Comparison of ENCODE assay signal across 24 cellular contexts in genomic region chr9:134540441-134541372, GRCh38.
"Had no signal": no experiment of that assay in that cellular context is flagged by ENCODE, and none has a peak within 500 bp of the region (broad histone marks: within the 10 kb centered on the region; RNA-seq: fewer than 3 reads in every experiment).

No MANE protein-coding gene starts in this region.

- H3K9me3 ChIP-seq: adrenal gland, MG63 had no signal

- H3K27me3 ChIP-seq: adrenal gland, MG63 had no signal

- H3K4me3 ChIP-seq: adrenal gland, MG63 had no signal

- H3K4me1 ChIP-seq: adrenal gland had no signal

- H3K4me3 Mint-ChIP-seq: activated CD8-positive, alpha-beta T cell treated with anti-CD3 and anti-CD28 coated beads, Interleukin-2, amount 10 ng/mL, durations not matched to agents 7 days and 5 days; activated naive CD8-positive, alpha-beta T cell treated with anti-CD3 and anti-CD28 coated beads, Interleukin-2, amount 10 ng/mL, durations not matched to agents 7 days and 5 days; T-helper 1 cell treated with Interleukin-12 subunit alpha and Interleukin-12 subunit beta and Interleukin-4 antibody, amounts not matched to agents 30 μg/mL and 1 μg/mL, for 36 hours had no signal

- H3K36me3 Mint-ChIP-seq: activated naive CD8-positive, alpha-beta T cell treated with anti-CD3 and anti-CD28 coated beads, Interleukin-2, amount 10 ng/mL, durations not matched to agents 7 days and 5 days had no signal

- DNase-seq: activated CD4-positive, alpha-beta T cell treated with anti-CD3 and anti-CD28 coated beads for 4 hours; activated CD4-positive, alpha-beta T cell treated with anti-CD3 and anti-CD28 coated beads, Interleukin-2, amount 50 U/mL, for 4 hours; activated CD8-positive, alpha-beta memory T cell treated with anti-CD3 and anti-CD28 coated beads, Interleukin-2, amount 50 U/mL, for 48 hours; activated CD8-positive, alpha-beta T cell treated with anti-CD3 and anti-CD28 coated beads, Interleukin-2, amount 10 ng/mL, durations not matched to agents 7 days and 5 days; activated naive CD4-positive, alpha-beta T cell treated with anti-CD3 and anti-CD28 coated beads, Interleukin-2, amount 50 U/mL, for 16 hours; activated naive CD8-positive, alpha-beta T cell treated with anti-CD3 and anti-CD28 coated beads, Interleukin-2, amount 10 ng/mL, durations not matched to agents 7 days and 5 days; activated T-cell treated with anti-CD3 and anti-CD28 coated beads, Interleukin-2, amount 50 U/mL, for 1 hour; adrenal gland; anterior cingulate cortex; MG63; MV-4-11; NCI-H1092 treated with DMSO at 0.1 percent for 48 hours; NCI-H1417 treated with DMSO at 0.1 percent for 48 hours; NCI-H1694; NCI-H2029; NCI-H2107; NCI-H2171 treated with DMSO at 0.1 percent for 48 hours; NCI-H226; NCI-H526 treated with DMSO at 0.1 percent for 48 hours; NCI-H82; RPMI8226; SHP77 had no signal

- H3K27ac ChIP-seq: adrenal gland had no signal

- H3K36me3 ChIP-seq: adrenal gland, MG63 had no signal

- H3K27ac Mint-ChIP-seq: activated CD8-positive, alpha-beta T cell treated with anti-CD3 and anti-CD28 coated beads, Interleukin-2, amount 10 ng/mL, durations not matched to agents 7 days and 5 days; activated naive CD8-positive, alpha-beta T cell treated with anti-CD3 and anti-CD28 coated beads, Interleukin-2, amount 10 ng/mL, durations not matched to agents 7 days and 5 days; T-helper 1 cell treated with Interleukin-12 subunit alpha and Interleukin-12 subunit beta and Interleukin-4 antibody, amounts not matched to agents 30 μg/mL and 1 μg/mL, for 36 hours had no signal

- ATAC-seq: activated CD4-positive, CD25-positive, alpha-beta regulatory T cell treated with anti-CD3 and anti-CD28 coated beads, Interleukin-2, amount 50 U/mL, for 24 hours; activated CD8-positive, alpha-beta T cell treated with anti-CD3 and anti-CD28 coated beads, Interleukin-2, amount 10 ng/mL, durations not matched to agents 7 days and 5 days had no signal

- H3K4me1 Mint-ChIP-seq: activated naive CD8-positive, alpha-beta T cell treated with anti-CD3 and anti-CD28 coated beads, Interleukin-2, amount 10 ng/mL, durations not matched to agents 7 days and 5 days had no signal

- H3K9me3 Mint-ChIP-seq: activated naive CD8-positive, alpha-beta T cell treated with anti-CD3 and anti-CD28 coated beads, Interleukin-2, amount 10 ng/mL, durations not matched to agents 7 days and 5 days; T-helper 1 cell treated with Interleukin-12 subunit alpha and Interleukin-12 subunit beta and Interleukin-4 antibody, amounts not matched to agents 30 μg/mL and 1 μg/mL, for 36 hours had no signal
